ENCODE assay signal across 22 cellular contexts in genomic region chr4:5662555-5662954, GRCh38. TPM values are rescaled to one million over a fixed set of nuclear protein-coding genes. Genes with fewer than 3 reads are reported as not detected.
DNase-seq lines count a peak whose midpoint lies in the region; ATAC-seq and FAIRE-seq lines count a peak whose summit lies in the region.
"Had no signal": no experiment of that assay in that cellular context is flagged by ENCODE, and none has a peak within 500 bp of the region (broad histone marks: within the 10 kb centered on the region; RNA-seq: fewer than 3 reads in every experiment).

No MANE protein-coding gene starts in this region.

- no peaks in the 10 kb centered on the region for H3K4me1 Mint-ChIP-seq in T-helper 1 cell treated with Interleukin-12 subunit alpha and Interleukin-12 subunit beta and Interleukin-4 antibody, amounts not matched to agents 30 μg/mL and 1 μg/mL, for 36 hours (ENCODE audit: low read depth)
- H3K4me1 Mint-ChIP-seq: CD14-positive monocyte; CD8-positive, alpha-beta memory T cell had no signal

- H3K36me3 Mint-ChIP-seq in T-helper 1 cell treated with Interleukin-12 subunit alpha and Interleukin-12 subunit beta and Interleukin-4 antibody, amounts not matched to agents 30 μg/mL and 1 μg/mL, for 36 hours (ENCODE audit: low read depth): no peaks in the 10 kb centered on the region
- H3K36me3 Mint-ChIP-seq: CD14-positive monocyte had no signal

- no peak for ATAC-seq in sciatic nerve
- no peak for ATAC-seq in GM21528 (IDR thresholded peaks at IDR 0.05; ENCODE audit: low FRiP score, unreplicated experiment)
- ATAC-seq: A549 had no signal

- peak; percentile 100 for FAIRE-seq in RCC 7860 (lab: Jason Lieb, UNC)
- FAIRE-seq: A549, D721Med, GM12892, H54 had no signal

- H3K9me3 Mint-ChIP-seq in T-helper 1 cell treated with Interleukin-12 subunit alpha and Interleukin-12 subunit beta and Interleukin-4 antibody, amounts not matched to agents 30 μg/mL and 1 μg/mL, for 36 hours: peaks cover 12% of the 10 kb centered on the region
- H3K9me3 Mint-ChIP-seq: HFFc6 had no signal

- intact Hi-C loops in sciatic nerve (cut with DNase I): no loop called here

- H3K27me3 Mint-ChIP-seq in T-helper 1 cell treated with Interleukin-12 subunit alpha and Interleukin-12 subunit beta and Interleukin-4 antibody, amounts not matched to agents 30 μg/mL and 1 μg/mL, for 36 hours (ENCODE audit: low read depth): no peaks in the 10 kb centered on the region
- H3K27me3 Mint-ChIP-seq: CD4-positive, alpha-beta T cell had no signal

- peak overlapping the region; percentile 58 for H3K27ac Mint-ChIP-seq in T-helper 1 cell treated with Interleukin-12 subunit alpha and Interleukin-12 subunit beta and Interleukin-4 antibody, amounts not matched to agents 30 μg/mL and 1 μg/mL, for 36 hours
- H3K27ac Mint-ChIP-seq: CD14-positive monocyte; CD4-positive, alpha-beta T cell; CD8-positive, alpha-beta memory T cell; HFFc6 had no signal

- H3K4me3 Mint-ChIP-seq in T-helper 1 cell treated with Interleukin-12 subunit alpha and Interleukin-12 subunit beta and Interleukin-4 antibody, amounts not matched to agents 30 μg/mL and 1 μg/mL, for 36 hours: no peak overlapping the region
- H3K4me3 Mint-ChIP-seq: CD14-positive monocyte; CD4-positive, alpha-beta T cell; CD8-positive, alpha-beta memory T cell; HFFc6 had no signal

- DNase-seq in T-helper 1 cell (no peak), RCC 7860 (ENCODE audit: low spot score) (no peak), kidney tubule cell (ENCODE audit: low spot score) (peak; percentile 78), sciatic nerve (ENCODE audit: low spot score) (no peak), NCI-H146 treated with DMSO at 0.1 percent for 48 hours (lab: John Stamatoyannopoulos, UW; ENCODE audit: unreplicated experiment) (no peak)
- no peak for DNase-seq in effector CD4-positive, alpha-beta T cell
- DNase-seq: ACHN; AML-193; BE2C; CD4-positive, alpha-beta T cell; CD8-positive, alpha-beta memory T cell; DMS 273 treated with DMSO at 0.1 percent for 48 hours; DMS79 treated with DMSO at 0.1 percent for 48 hours; GOT3; HFFc6 had no signal

RNA-seq across cellular contexts. Expression of gene EVC2, which starts 45.8 kb away (rescaled TPM):
- total RNA-seq in sciatic nerve: 12.5 TPM

RNA-seq across cellular contexts. Expression of gene EVC, which starts 48.4 kb away (rescaled TPM):
- total RNA-seq in sciatic nerve: 71.3 TPM
